In genomic region chr6:127266178-127266891, GRCh38 we compare ENCODE assay signal across 1 cellular context.
TF ChIP-seq lines count a peak whose summit lies in the region.

RNF146 (plus strand) TSS chr6:127266864; CDS start chr6:127280339, 13,475 bp downstream.

TF ChIP-seq in K562, 482 proteins besides CTCF, POLR2A, EP300 and RAD21 (continued from another document and continues in another):
- TF ChIP-seq RREB1 (CRISPR knock-in tag; IDR thresholded peaks at IDR 0.05) (no peak), MIER1 (IDR thresholded peaks at IDR 0.05; ENCODE audit: low read depth) (no peak), ZNF740 (CRISPR knock-in tag; IDR thresholded peaks at IDR 0.05) (no peak), ZNF740 (tag; IDR thresholded peaks at IDR 0.05) (no peak; a peak in 1 of 4 replicates), TSHZ1 (CRISPR knock-in tag; IDR thresholded peaks at IDR 0.05) (no peak), KLF6 (CRISPR knock-in tag; IDR thresholded peaks at IDR 0.05; ENCODE audit: borderline replicate concordance) (no peak), ETV6 (IDR thresholded peaks at IDR 0.05; ENCODE audit: borderline replicate concordance in 1 of 2, low read depth in 2 of 2, low read length in 1 of 2) (no peak), ETV6 (CRISPR knock-in tag; IDR thresholded peaks at IDR 0.05; ENCODE audit: borderline replicate concordance) (no peak), IRF2 (CRISPR knock-in tag; IDR thresholded peaks at IDR 0.05) (no peak), CGGBP1 (CRISPR knock-in tag; IDR thresholded peaks at IDR 0.05) (no peak), KHSRP (IDR thresholded peaks at IDR 0.05) (no peak), STAT6 (CRISPR knock-in tag; IDR thresholded peaks at IDR 0.05) (no peak), CBFA2T2 (conservative IDR thresholded peaks at IDR 0.05) (peak; percentile 72), KDM1A (IDR thresholded peaks at IDR 0.05) (no peak), GTF3C2 (IDR thresholded peaks at IDR 0.05; ENCODE audit: borderline replicate concordance, extremely low read depth, insufficient read length) (peak; percentile 35), TARDBP (IDR thresholded peaks at IDR 0.05) (no peak), BRD9 (IDR thresholded peaks at IDR 0.05; ENCODE audit: low read depth, partially characterized antibody) (peak; percentile 33), NONO (IDR thresholded peaks at IDR 0.05; ENCODE audit: low read depth in 2 of 2, low read length in 1 of 2) (peak in 1 of 2 experiments; percentile 42; a peak in 1 of 4 replicates), CBFA2T3 (IDR thresholded peaks at IDR 0.05) (no peak), TAF7 (tag; IDR thresholded peaks at IDR 0.05) (no peak), THRB (CRISPR knock-in tag; conservative IDR thresholded peaks at IDR 0.05) (no peak), MTA2 (IDR thresholded peaks at IDR 0.05; ENCODE audit: low read depth) (no peak), HLTF (IDR thresholded peaks at IDR 0.05) (no peak), ATF1 (CRISPR knock-in tag; IDR thresholded peaks at IDR 0.05) (no peak), ATF1 (tag; IDR thresholded peaks at IDR 0.05) (peak; percentile 85), SP1 (CRISPR knock-in tag; IDR thresholded peaks at IDR 0.05) (0 out of 2 replicates have a peak, but pooled peaks have one; percentile 6), RAD51 (IDR thresholded peaks at IDR 0.05; ENCODE audit: borderline replicate concordance, low read depth) (peak; percentile 94), HNRNPL (IDR thresholded peaks at IDR 0.05; ENCODE audit: low read depth, low read length) (no peak), NBN (IDR thresholded peaks at IDR 0.05; ENCODE audit: low read depth) (peak; percentile 70; the same call in 1 of the 2 replicates), MEF2A (IDR thresholded peaks at IDR 0.05; ENCODE audit: control insufficient read depth, low read depth, low read length) (no peak), HMG20B (CRISPR knock-in tag; IDR thresholded peaks at IDR 0.05) (no peak), NR4A1 (CRISPR knock-in tag; IDR thresholded peaks at IDR 0.05) (peak; percentile 28; the same call in 1 of the 2 replicates), NR4A1 (tag; IDR thresholded peaks at IDR 0.05) (no peak), ZNF354B (CRISPR knock-in tag; IDR thresholded peaks at IDR 0.05) (no peak), ZNF217 (CRISPR knock-in tag; IDR thresholded peaks at IDR 0.05) (no peak), CREM (IDR thresholded peaks at IDR 0.05; ENCODE audit: low read depth) (peak; percentile 70), ATF2 (CRISPR knock-in tag; IDR thresholded peaks at IDR 0.05) (no peak), THRA (IDR thresholded peaks at IDR 0.05) (no peak), RUNX1 (IDR thresholded peaks at IDR 0.05; ENCODE audit: low read depth) (no peak), TCF3 (CRISPR knock-in tag; IDR thresholded peaks at IDR 0.05) (no peak; the same call in 1 of the 2 replicates), ZKSCAN3 (CRISPR knock-in tag; IDR thresholded peaks at IDR 0.05) (no peak), HMBOX1 (IDR thresholded peaks at IDR 0.05) (no peak), TOE1 (IDR thresholded peaks at IDR 0.05; ENCODE audit: borderline replicate concordance) (peak; percentile 97), TOE1 (CRISPR knock-in tag; IDR thresholded peaks at IDR 0.05; ENCODE audit: borderline replicate concordance, low read depth) (no peak)
